Comparison of ENCODE assay signal across 9 cellular contexts in the genomic region with DNA sequence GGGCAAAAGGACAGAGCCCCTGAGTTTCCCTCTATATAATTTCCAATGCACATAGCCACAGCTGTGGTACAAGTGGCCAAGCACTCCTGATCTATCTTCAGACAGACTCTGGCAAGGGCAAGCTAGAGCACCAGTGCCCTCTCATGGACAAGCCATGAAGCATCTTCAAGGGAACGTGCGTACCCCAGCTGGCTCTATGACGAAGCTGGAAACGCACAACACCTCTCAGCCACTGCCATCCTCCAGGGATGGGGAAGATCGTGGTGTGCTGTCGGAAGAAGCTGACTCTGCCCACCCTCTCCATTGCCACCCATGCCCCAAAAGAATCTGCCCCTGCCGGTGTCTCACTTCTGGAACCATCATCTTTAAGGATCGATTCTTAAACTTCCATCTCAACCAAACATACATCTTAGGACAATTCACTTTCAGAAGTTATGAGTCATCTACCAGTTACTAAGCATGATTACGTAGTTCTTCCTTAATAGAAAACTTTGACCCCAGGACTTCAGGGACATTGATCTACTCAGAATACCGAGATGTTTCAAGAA.
A peak's percentile ranks its signal among the peaks of the same experiment; 100 is the strongest.
DNase-seq lines count a peak whose midpoint lies in the region; ATAC-seq and TF ChIP-seq lines count a peak whose summit lies in the region.
"Had no signal": no experiment of that assay in that cellular context is flagged by ENCODE, and none has a peak within 500 bp of the region (broad histone marks: within the 10 kb centered on the region; RNA-seq: fewer than 3 reads in every experiment).

No MANE protein-coding gene starts in this region.

- H3K9me3 Mint-ChIP-seq in mesothelial cell of epicardium, result peaks cover 30% of the 10 kb centered on the region

- no peak overlapping the region for H3K4me3 ChIP-seq in epithelial cell of esophagus (ENCODE audit: low read length)
- H3K4me3 ChIP-seq: SJSA1 had no signal

- peak; percentile 92 for TF ChIP-seq CTCF in epithelial cell of esophagus (IDR thresholded peaks at IDR 0.05; ENCODE audit: insufficient read depth, low read depth, low read length, missing control alignments)
- TF ChIP-seq CTCF in mesothelial cell of epicardium (IDR thresholded peaks at IDR 0.05; ENCODE audit: unreplicated experiment), result peak; percentile 35

- H3K4me1 Mint-ChIP-seq in mesothelial cell of epicardium, result peaks cover 30% of the 10 kb centered on the region

- no peaks in the 10 kb centered on the region for H3K27me3 Mint-ChIP-seq in mesothelial cell of epicardium (ENCODE audit: low read depth)

- no peak overlapping the region for H3K4me3 Mint-ChIP-seq in mesothelial cell of epicardium

- H3K27ac Mint-ChIP-seq in mesothelial cell of epicardium, result peak overlapping the region; percentile 19

- DNase-seq in C1 segment of cervical spinal cord (lab: John Stamatoyannopoulos, UW), result peak in 13 of 14 donors; percentile 3 to 65 (median 51)
- DNase-seq in HPDE6-E6E7 (ENCODE audit: extremely low spot score), result peak; percentile 75
- DNase-seq in OCI-M1 (lab: John Stamatoyannopoulos, UW), result peak; percentile 12
- DNase-seq in epithelial cell of esophagus (ENCODE audit: low read depth), result peak; percentile 84
- DNase-seq in mesothelial cell of epicardium (ENCODE audit: low spot score in 2 of 2, unreplicated experiment in 2 of 2), result peak in 1 of 2 experiments; percentile 54
- no peak for DNase-seq in activated effector memory CD4-positive, alpha-beta T cell treated with anti-CD3 and anti-CD28 coated beads, Interleukin-2, amount 50 U/mL, for 16 hours

- ATAC-seq in GM18508 (IDR thresholded peaks at IDR 0.05; ENCODE audit: insufficient read depth, unreplicated experiment) (peak; percentile 61), HG03039 (IDR thresholded peaks at IDR 0.05; ENCODE audit: unreplicated experiment) (no peak)

- H3K36me3 Mint-ChIP-seq in mesothelial cell of epicardium, result peaks cover 15% of the 10 kb centered on the region
